1 cellular context compared by ENCODE assay signal in genomic region chr16:22195445-22195694, GRCh38.
TF ChIP-seq lines count a peak whose summit lies in the region.

No MANE protein-coding gene starts in this region.

TF ChIP-seq in GM23338, 12 proteins besides CTCF, POLR2A, EP300 and RAD21 (continued from another document):
- TF ChIP-seq ZNF462 (CRISPR knock-in tag; IDR thresholded peaks at IDR 0.05): no peak
- TF ChIP-seq STAT1 (IDR thresholded peaks at IDR 0.05; ENCODE audit: unreplicated experiment): no peak
- no peak for TF ChIP-seq EZH2phosphoT487 (IDR thresholded peaks at IDR 0.05; ENCODE audit: unreplicated experiment)
- no peak for TF ChIP-seq NANOG (IDR thresholded peaks at IDR 0.05; ENCODE audit: borderline replicate concordance)
